1 cellular context compared by ENCODE assay signal in the genomic region with DNA sequence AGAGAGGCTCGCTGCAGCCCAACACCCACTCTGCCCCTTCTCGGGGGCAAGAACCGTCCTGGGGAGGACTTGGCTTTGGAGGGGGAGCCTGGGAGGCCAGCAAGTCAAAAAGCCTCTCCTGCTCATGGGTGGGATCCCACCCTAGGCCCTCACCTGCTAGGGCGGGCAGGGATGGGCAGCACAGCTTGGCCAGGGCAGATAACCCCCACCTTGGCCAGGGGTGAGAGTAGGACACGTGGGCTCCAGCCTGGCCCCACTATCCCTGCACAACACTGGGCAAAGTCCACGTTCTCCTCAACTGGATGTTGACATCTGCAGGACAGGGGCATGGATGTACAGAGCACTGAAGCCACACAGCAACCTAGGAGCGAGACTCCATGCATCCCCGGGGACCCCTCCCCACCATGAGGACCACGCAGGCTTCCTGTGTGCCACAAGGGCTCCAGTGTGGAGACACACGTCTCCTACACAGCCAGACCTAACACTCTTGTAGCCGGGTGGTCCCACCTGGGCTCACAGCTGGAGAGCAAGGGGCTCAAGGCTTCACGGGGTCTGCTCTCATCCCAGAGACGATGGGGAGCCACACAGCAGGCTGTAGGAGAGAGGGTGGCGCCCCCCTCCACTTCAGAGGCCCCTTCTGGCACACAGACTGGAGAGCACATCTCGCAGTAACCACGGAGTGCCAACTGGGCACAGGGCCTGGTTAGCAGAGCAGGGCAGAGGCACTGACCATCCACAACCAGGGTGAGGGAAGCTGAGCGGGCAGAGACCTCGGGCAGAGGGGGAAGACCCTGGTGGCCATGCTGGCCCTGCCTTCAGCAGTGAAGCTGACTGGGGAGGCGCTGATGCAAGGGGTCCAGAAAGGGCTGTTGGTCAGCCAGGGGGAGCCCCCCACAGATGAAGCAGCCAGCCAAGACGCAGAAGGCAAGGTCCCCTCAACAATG.
TF ChIP-seq lines count a peak whose summit lies in the region.

No MANE protein-coding gene starts in this region.

TF ChIP-seq in HepG2, 621 proteins besides CTCF, POLR2A, EP300 and RAD21 (continued from another document):
- peak; percentile 48; the same call in 1 of the 2 replicates for TF ChIP-seq ELF3 (CRISPR knock-in tag; IDR thresholded peaks at IDR 0.05)
- TF ChIP-seq SOX5 (CRISPR knock-in tag; IDR thresholded peaks at IDR 0.05; ENCODE audit: borderline replicate concordance): peak; percentile 47; the same call in 1 of the 2 replicates
- no peak for TF ChIP-seq ZFP41 (CRISPR knock-in tag; IDR thresholded peaks at IDR 0.05; ENCODE audit: borderline replicate concordance)
- no peak for TF ChIP-seq HHEX (CRISPR knock-in tag; IDR thresholded peaks at IDR 0.05)
- no peak for TF ChIP-seq BRCA1 (CRISPR knock-in tag; IDR thresholded peaks at IDR 0.05)
- TF ChIP-seq, protein P1, sequence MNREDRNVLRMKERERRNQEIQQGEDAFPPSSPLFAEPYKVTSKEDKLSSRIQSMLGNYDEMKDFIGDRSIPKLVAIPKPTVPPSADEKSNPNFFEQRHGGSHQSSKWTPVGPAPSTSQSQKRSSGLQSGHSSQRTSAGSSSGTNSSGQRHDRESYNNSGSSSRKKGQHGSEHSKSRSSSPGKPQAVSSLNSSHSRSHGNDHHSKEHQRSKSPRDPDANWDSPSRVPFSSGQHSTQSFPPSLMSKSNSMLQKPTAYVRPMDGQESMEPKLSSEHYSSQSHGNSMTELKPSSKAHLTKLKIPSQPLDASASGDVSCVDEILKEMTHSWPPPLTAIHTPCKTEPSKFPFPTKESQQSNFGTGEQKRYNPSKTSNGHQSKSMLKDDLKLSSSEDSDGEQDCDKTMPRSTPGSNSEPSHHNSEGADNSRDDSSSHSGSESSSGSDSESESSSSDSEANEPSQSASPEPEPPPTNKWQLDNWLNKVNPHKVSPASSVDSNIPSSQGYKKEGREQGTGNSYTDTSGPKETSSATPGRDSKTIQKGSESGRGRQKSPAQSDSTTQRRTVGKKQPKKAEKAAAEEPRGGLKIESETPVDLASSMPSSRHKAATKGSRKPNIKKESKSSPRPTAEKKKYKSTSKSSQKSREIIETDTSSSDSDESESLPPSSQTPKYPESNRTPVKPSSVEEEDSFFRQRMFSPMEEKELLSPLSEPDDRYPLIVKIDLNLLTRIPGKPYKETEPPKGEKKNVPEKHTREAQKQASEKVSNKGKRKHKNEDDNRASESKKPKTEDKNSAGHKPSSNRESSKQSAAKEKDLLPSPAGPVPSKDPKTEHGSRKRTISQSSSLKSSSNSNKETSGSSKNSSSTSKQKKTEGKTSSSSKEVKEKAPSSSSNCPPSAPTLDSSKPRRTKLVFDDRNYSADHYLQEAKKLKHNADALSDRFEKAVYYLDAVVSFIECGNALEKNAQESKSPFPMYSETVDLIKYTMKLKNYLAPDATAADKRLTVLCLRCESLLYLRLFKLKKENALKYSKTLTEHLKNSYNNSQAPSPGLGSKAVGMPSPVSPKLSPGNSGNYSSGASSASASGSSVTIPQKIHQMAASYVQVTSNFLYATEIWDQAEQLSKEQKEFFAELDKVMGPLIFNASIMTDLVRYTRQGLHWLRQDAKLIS (CRISPR knock-in tag; IDR thresholded peaks at IDR 0.05): no peak
- no peak for TF ChIP-seq ZNF569 (CRISPR knock-in tag; IDR thresholded peaks at IDR 0.05; ENCODE audit: borderline replicate concordance)
- TF ChIP-seq, protein P2, sequence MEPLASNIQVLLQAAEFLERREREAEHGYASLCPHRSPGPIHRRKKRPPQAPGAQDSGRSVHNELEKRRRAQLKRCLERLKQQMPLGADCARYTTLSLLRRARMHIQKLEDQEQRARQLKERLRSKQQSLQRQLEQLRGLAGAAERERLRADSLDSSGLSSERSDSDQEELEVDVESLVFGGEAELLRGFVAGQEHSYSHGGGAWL (CRISPR knock-in tag; IDR thresholded peaks at IDR 0.05): peak; percentile 61; the same call in 1 of the 2 replicates
- no peak for TF ChIP-seq SIN3B (IDR thresholded peaks at IDR 0.05; ENCODE audit: low read length)
- peak; percentile 96 for TF ChIP-seq HNF4A (CRISPR knock-in tag; IDR thresholded peaks at IDR 0.05)
- peak; percentile 82 for TF ChIP-seq RXRA (CRISPR knock-in tag; IDR thresholded peaks at IDR 0.05)
- TF ChIP-seq, protein P3, sequence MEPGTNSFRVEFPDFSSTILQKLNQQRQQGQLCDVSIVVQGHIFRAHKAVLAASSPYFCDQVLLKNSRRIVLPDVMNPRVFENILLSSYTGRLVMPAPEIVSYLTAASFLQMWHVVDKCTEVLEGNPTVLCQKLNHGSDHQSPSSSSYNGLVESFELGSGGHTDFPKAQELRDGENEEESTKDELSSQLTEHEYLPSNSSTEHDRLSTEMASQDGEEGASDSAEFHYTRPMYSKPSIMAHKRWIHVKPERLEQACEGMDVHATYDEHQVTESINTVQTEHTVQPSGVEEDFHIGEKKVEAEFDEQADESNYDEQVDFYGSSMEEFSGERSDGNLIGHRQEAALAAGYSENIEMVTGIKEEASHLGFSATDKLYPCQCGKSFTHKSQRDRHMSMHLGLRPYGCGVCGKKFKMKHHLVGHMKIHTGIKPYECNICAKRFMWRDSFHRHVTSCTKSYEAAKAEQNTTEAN (CRISPR knock-in tag; conservative IDR thresholded peaks at IDR 0.05): no peak
- no peak for TF ChIP-seq ZNF234 (CRISPR knock-in tag; conservative IDR thresholded peaks at IDR 0.05)
- TF ChIP-seq TOPORS (CRISPR knock-in tag; IDR thresholded peaks at IDR 0.05): no peak
- TF ChIP-seq FOXA3 (CRISPR knock-in tag; IDR thresholded peaks at IDR 0.05): peak; percentile 84
- no peak for TF ChIP-seq ZNF547 (CRISPR knock-in tag; IDR thresholded peaks at IDR 0.05)
- peak; percentile 65 for TF ChIP-seq HOXA3 (CRISPR knock-in tag; IDR thresholded peaks at IDR 0.05)
- TF ChIP-seq ZNF572 (CRISPR knock-in tag; IDR thresholded peaks at IDR 0.05): no peak
- TF ChIP-seq ZNF660 (CRISPR knock-in tag; IDR thresholded peaks at IDR 0.05; ENCODE audit: borderline replicate concordance, low read depth): no peak
- TF ChIP-seq RARA (CRISPR knock-in tag; IDR thresholded peaks at IDR 0.05): peak; percentile 79
- TF ChIP-seq SAP130 (CRISPR knock-in tag; IDR thresholded peaks at IDR 0.05; ENCODE audit: low read depth): peak; percentile 85
- no peak for TF ChIP-seq ZNF354B (CRISPR knock-in tag; IDR thresholded peaks at IDR 0.05)
- TF ChIP-seq, protein P4, sequence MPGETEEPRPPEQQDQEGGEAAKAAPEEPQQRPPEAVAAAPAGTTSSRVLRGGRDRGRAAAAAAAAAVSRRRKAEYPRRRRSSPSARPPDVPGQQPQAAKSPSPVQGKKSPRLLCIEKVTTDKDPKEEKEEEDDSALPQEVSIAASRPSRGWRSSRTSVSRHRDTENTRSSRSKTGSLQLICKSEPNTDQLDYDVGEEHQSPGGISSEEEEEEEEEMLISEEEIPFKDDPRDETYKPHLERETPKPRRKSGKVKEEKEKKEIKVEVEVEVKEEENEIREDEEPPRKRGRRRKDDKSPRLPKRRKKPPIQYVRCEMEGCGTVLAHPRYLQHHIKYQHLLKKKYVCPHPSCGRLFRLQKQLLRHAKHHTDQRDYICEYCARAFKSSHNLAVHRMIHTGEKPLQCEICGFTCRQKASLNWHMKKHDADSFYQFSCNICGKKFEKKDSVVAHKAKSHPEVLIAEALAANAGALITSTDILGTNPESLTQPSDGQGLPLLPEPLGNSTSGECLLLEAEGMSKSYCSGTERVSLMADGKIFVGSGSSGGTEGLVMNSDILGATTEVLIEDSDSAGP (CRISPR knock-in tag; IDR thresholded peaks at IDR 0.05; ENCODE audit: borderline replicate concordance): peak; percentile 46
- TF ChIP-seq, protein P5, sequence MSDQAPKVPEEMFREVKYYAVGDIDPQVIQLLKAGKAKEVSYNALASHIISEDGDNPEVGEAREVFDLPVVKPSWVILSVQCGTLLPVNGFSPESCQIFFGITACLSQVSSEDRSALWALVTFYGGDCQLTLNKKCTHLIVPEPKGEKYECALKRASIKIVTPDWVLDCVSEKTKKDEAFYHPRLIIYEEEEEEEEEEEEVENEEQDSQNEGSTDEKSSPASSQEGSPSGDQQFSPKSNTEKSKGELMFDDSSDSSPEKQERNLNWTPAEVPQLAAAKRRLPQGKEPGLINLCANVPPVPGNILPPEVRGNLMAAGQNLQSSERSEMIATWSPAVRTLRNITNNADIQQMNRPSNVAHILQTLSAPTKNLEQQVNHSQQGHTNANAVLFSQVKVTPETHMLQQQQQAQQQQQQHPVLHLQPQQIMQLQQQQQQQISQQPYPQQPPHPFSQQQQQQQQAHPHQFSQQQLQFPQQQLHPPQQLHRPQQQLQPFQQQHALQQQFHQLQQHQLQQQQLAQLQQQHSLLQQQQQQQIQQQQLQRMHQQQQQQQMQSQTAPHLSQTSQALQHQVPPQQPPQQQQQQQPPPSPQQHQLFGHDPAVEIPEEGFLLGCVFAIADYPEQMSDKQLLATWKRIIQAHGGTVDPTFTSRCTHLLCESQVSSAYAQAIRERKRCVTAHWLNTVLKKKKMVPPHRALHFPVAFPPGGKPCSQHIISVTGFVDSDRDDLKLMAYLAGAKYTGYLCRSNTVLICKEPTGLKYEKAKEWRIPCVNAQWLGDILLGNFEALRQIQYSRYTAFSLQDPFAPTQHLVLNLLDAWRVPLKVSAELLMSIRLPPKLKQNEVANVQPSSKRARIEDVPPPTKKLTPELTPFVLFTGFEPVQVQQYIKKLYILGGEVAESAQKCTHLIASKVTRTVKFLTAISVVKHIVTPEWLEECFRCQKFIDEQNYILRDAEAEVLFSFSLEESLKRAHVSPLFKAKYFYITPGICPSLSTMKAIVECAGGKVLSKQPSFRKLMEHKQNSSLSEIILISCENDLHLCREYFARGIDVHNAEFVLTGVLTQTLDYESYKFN (CRISPR knock-in tag; conservative IDR thresholded peaks at IDR 0.05): peak; percentile 85
- TF ChIP-seq ZNF451 (CRISPR knock-in tag; IDR thresholded peaks at IDR 0.05): no peak
- no peak for TF ChIP-seq ELF4 (CRISPR knock-in tag; IDR thresholded peaks at IDR 0.05; ENCODE audit: borderline replicate concordance)
